In genomic region chr4:84971319-84971932, GRCh38 we compare ENCODE assay signal across 7 cellular contexts. TPM values are rescaled to one million over a fixed set of nuclear protein-coding genes. Genes with fewer than 3 reads are reported as not detected.
A peak's percentile ranks its signal among the peaks of the same experiment; 100 is the strongest.
DNase-seq lines count a peak whose midpoint lies in the region; ATAC-seq and TF ChIP-seq lines count a peak whose summit lies in the region.

No MANE protein-coding gene starts in this region.

- 12% methylated on average over 3 of the region's 3 CpGs for WGBS in smooth muscle cell (ENCODE audit: low lambda C conversion rate)

- H2AFZ ChIP-seq in smooth muscle cell (ENCODE audit: low read depth): peak overlapping the region; percentile 12

- DNase-seq in GM12864 (ENCODE audit: low read depth) (no peak), RWPE2 (ENCODE audit: low spot score) (no peak), fibroblast of peridontal ligament (ENCODE audit: extremely low read depth) (peak; percentile 84), smooth muscle cell (lab: John Stamatoyannopoulos, UW; ENCODE audit: unreplicated experiment) (no peak)

- no peaks in the 10 kb centered on the region for H3K4me1 ChIP-seq in RWPE2 (ENCODE audit: insufficient read depth, poor library complexity, severe bottlenecking)
- peaks cover 7% of the 10 kb centered on the region for H3K4me1 ChIP-seq in smooth muscle cell (ENCODE audit: low read depth)

- H3K79me2 ChIP-seq in smooth muscle cell (ENCODE audit: low read depth): no peaks in the 10 kb centered on the region

- no peak overlapping the region for H3K9ac ChIP-seq in smooth muscle cell (ENCODE audit: low read depth)

- H3K9me3 ChIP-seq in RWPE2 (ENCODE audit: severe bottlenecking) (no peaks in the 10 kb centered on the region), smooth muscle cell (replicated peaks; ENCODE audit: low read depth) (no peaks in the 10 kb centered on the region)

- ATAC-seq in RWPE2 (ENCODE audit: low read depth): no peak
- ATAC-seq in HG02798 (IDR thresholded peaks at IDR 0.05; ENCODE audit: poor library complexity, unreplicated experiment): no peak
- no peak for ATAC-seq in GM19397 (IDR thresholded peaks at IDR 0.05; ENCODE audit: unreplicated experiment)

- TF ChIP-seq EP300 in Ishikawa (IDR thresholded peaks at IDR 0.05; ENCODE audit: borderline replicate concordance): no peak

- H3K4me3 ChIP-seq in GM12864 (ENCODE audit: low read depth, low read length) (no peak overlapping the region), RWPE2 (ENCODE audit: severe bottlenecking) (no peak overlapping the region), smooth muscle cell (no peak overlapping the region)

- H4K20me1 ChIP-seq in smooth muscle cell (ENCODE audit: low read depth): no peaks in the 10 kb centered on the region

- no peaks in the 10 kb centered on the region for H3K36me3 ChIP-seq in RWPE2 (ENCODE audit: low read depth)
- no peaks in the 10 kb centered on the region for H3K36me3 ChIP-seq in smooth muscle cell (ENCODE audit: low read depth)

- TF ChIP-seq CTCF in GM12864 (IDR thresholded peaks at IDR 0.05; ENCODE audit: low read depth, low read length, missing control alignments): peak; percentile 28
- peak; percentile 76 for TF ChIP-seq CTCF in RWPE2 (IDR thresholded peaks at IDR 0.05; ENCODE audit: poor library complexity, severe bottlenecking)
- peak; percentile 65 for TF ChIP-seq CTCF in smooth muscle cell (IDR thresholded peaks at IDR 0.05; ENCODE audit: borderline replicate concordance, insufficient read depth, poor library complexity, severe bottlenecking)

- H3F3A ChIP-seq in smooth muscle cell (ENCODE audit: low read depth): no peaks in the 10 kb centered on the region

- TF ChIP-seq RAD21 in Ishikawa (IDR thresholded peaks at IDR 0.05; ENCODE audit: low read depth): peak; percentile 84

- H3K27ac ChIP-seq in RWPE2 (ENCODE audit: poor library complexity, severe bottlenecking) (no peak overlapping the region), smooth muscle cell (ENCODE audit: low read depth) (no peak overlapping the region)

- no peaks in the 10 kb centered on the region for H3K27me3 ChIP-seq in RWPE2 (ENCODE audit: insufficient read depth, poor library complexity, severe bottlenecking)
- no peaks in the 10 kb centered on the region for H3K27me3 ChIP-seq in smooth muscle cell (ENCODE audit: low read depth)

- H3K4me2 ChIP-seq in smooth muscle cell: no peak overlapping the region

TF ChIP-seq in Ishikawa, 13 proteins besides CTCF, POLR2A, EP300 and RAD21:
- peak; percentile 84 for TF ChIP-seq CEBPB (IDR thresholded peaks at IDR 0.05)
- no peak for TF ChIP-seq YY1 (IDR thresholded peaks at IDR 0.05; ENCODE audit: low read depth)
TF ChIP-seq in Ishikawa: peak in this region for 1.

RNA-seq across cellular contexts. Expression of gene WDFY3, which starts 4.9 kb away (rescaled TPM):
- total RNA-seq in smooth muscle cell: 51.7 and 63.9 TPM in 2 replicates
- 4.0 and 10.2 TPM in 2 replicates for polyA plus RNA-seq in smooth muscle cell
